ENCODE assay signal across 9 cellular contexts in the genomic region with DNA sequence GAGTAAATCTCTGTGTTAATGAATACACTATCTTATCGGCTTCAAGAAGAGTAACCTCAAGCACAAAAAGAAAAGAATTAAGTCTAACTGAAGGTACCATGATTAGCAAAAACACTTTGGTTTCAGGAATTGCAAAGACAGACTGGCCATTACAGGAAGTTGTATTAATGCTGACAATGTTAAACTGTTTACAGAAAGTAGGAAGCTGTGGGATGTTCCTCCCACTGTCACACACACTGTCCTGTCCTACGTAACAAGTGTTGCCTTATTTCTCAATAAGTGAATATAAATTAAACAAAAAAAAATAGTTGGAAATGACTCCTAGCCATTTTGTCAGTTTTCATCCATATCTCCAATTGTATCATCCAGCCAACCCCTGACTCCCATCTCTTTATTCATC. TPM values are rescaled to one million over a fixed set of nuclear protein-coding genes. Genes with fewer than 3 reads are reported as not detected.
A peak's percentile ranks its signal among the peaks of the same experiment; 100 is the strongest.
DNase-seq lines count a peak whose midpoint lies in the region; ATAC-seq, FAIRE-seq and TF ChIP-seq lines count a peak whose summit lies in the region.
"Had no signal": no experiment of that assay in that cellular context is flagged by ENCODE, and none has a peak within 500 bp of the region (broad histone marks: within the 10 kb centered on the region; RNA-seq: fewer than 3 reads in every experiment).

No MANE protein-coding gene starts in this region.

- TF ChIP-seq POLR2A in GM12891 (IDR thresholded peaks at IDR 0.05; ENCODE audit: low read depth, low read length) (no peak), H54 (IDR thresholded peaks at IDR 0.05; ENCODE audit: low read depth, low read length) (no peak)

- DNase-seq in GM12891 (ENCODE audit: insufficient read length, low spot score) (no peak), OCI-M1 (lab: John Stamatoyannopoulos, UW) (peak; percentile 19), Right ventricle myocardium superior (no peak), psoas muscle (no peak), H54 (ENCODE audit: insufficient read length, low spot score) (no peak), ecto neural progenitor cell (ENCODE audit: low spot score) (no peak), cerebellum (ENCODE audit: low spot score) (no peak)
- DNase-seq in activated CD4-positive, alpha-beta T cell treated with anti-CD3 and anti-CD28 coated beads for 48 hours, result no peak
- DNase-seq: nephron progenitor cell had no signal

- intact Hi-C loops in Right ventricle myocardium superior (cut with DNase I) (no loop called here), psoas muscle (cut with DNase I) (no loop called here)

- 76 to 88% (median 83%) methylated on average over 2 of the region's 2 CpGs for WGBS in psoas muscle, 3 donors

- no peak overlapping the region for H3K4me3 ChIP-seq in psoas muscle

- peaks cover 61% of the 10 kb centered on the region for H3K4me1 ChIP-seq in psoas muscle

- FAIRE-seq in GM12891 (lab: Jason Lieb, UNC) (peak; percentile 75), H54 (lab: Jason Lieb, UNC) (no peak)

- no peaks in the 10 kb centered on the region for H3K27me3 ChIP-seq in psoas muscle (ENCODE audit: insufficient read depth in 3 of 3, low read length in 2 of 3)

- no peaks in the 10 kb centered on the region for H3K9me3 ChIP-seq in psoas muscle

- no peak for TF ChIP-seq CTCF in psoas muscle (IDR thresholded peaks at IDR 0.05)

- H3K36me3 ChIP-seq in psoas muscle (ENCODE audit: insufficient read depth in 1 of 2, low read depth in 1 of 2), result peaks cover 6 to 46% of the 10 kb centered on the region in 2 donors

- peak overlapping the region; percentile 52 for H3K27ac ChIP-seq in psoas muscle

- ATAC-seq in Right ventricle myocardium superior (ENCODE audit: poor library complexity) (peak; percentile 52), psoas muscle (peak in 2 of 4 donors; percentile 44 to 52)

TF ChIP-seq in GM12891, 5 proteins besides CTCF, POLR2A, EP300 and RAD21:
- no peak for TF ChIP-seq TAF1 (IDR thresholded peaks at IDR 0.05; ENCODE audit: low read depth, low read length)
- no peak for TF ChIP-seq SPI1 (IDR thresholded peaks at IDR 0.05; ENCODE audit: low read depth, low read length)
- no peak for TF ChIP-seq PAX5 (IDR thresholded peaks at IDR 0.05; ENCODE audit: insufficient read depth, low read length, severe bottlenecking)
- TF ChIP-seq POU2F2 (IDR thresholded peaks at IDR 0.05; ENCODE audit: low read depth, low read length), result no peak
- TF ChIP-seq POLR2AphosphoS5 (IDR thresholded peaks at IDR 0.05; ENCODE audit: low read depth, low read length), result no peak

RNA-seq across cellular contexts. Expression of gene GNA13, which starts 8.6 kb away (rescaled TPM):
- 19.4 TPM for polyA plus RNA-seq in GM12891 (2012; ENCODE audit: low read depth, missing spikeins)
- total RNA-seq in Right ventricle myocardium superior (21.1 TPM), psoas muscle (10 to 100 TPM; 34.2 to 85.5 (median 50.4) TPM), cerebellum (80.9 TPM)
- 10 to 100 TPM; 32.7 to 67.2 (median 38.1) TPM for polyA plus RNA-seq in psoas muscle
